Comparison of ENCODE assay signal across 8 cellular contexts in genomic region chr16:9138731-9139501, GRCh38. TPM values are rescaled to one million over a fixed set of nuclear protein-coding genes. Genes with fewer than 3 reads are reported as not detected.
DNase-seq lines count a peak whose midpoint lies in the region; ATAC-seq, FAIRE-seq and TF ChIP-seq lines count a peak whose summit lies in the region.

No MANE protein-coding gene starts in this region.

- H2BK5ac ChIP-seq in H1 (ENCODE audit: low read depth, low read length): no peak overlapping the region

- H3K18ac ChIP-seq in H1 (ENCODE audit: extremely low read depth, low read length): no peak overlapping the region

- no peaks in the 10 kb centered on the region; a peak in 2 of 7 replicates for H3K4me1 ChIP-seq in H1 (replicated peaks in 1 of 4; ENCODE audit: control insufficient read depth in 3 of 4, insufficient read depth in 4 of 4, low read length in 3 of 4)

- no peak overlapping the region for H2BK20ac ChIP-seq in H1 (ENCODE audit: low read length)

- no peak overlapping the region for H3K27ac ChIP-seq in H1 (ENCODE audit: low read depth, low read length)

- H3K4me3 ChIP-seq in H1 (ENCODE audit: extremely low read depth in 1 of 4, insufficient read depth in 2 of 4, low read depth in 3 of 4, low read length in 4 of 4): peak overlapping the region in 2 of 4 experiments; percentile 19 to 39; a peak in 3 of 8 replicates

- ATAC-seq in HG02885 (IDR thresholded peaks at IDR 0.05; ENCODE audit: poor library complexity, unreplicated experiment) (peak; percentile 64), HG02870 (IDR thresholded peaks at IDR 0.05; ENCODE audit: unreplicated experiment) (no peak)

- H3K4me2 ChIP-seq in H1 (ENCODE audit: insufficient read depth in 1 of 2, low read depth in 2 of 2, low read length in 2 of 2): peak overlapping the region in 1 of 2 experiments; percentile 60; a peak in 3 of 4 replicates

- H3K23ac ChIP-seq in H1 (ENCODE audit: insufficient read length): no peak overlapping the region

- no peak for TF ChIP-seq POLR2A in H1 (IDR thresholded peaks at IDR 0.05; ENCODE audit: control extremely low read depth in 1 of 2, low read depth in 2 of 2, low read length in 2 of 2)

- no peaks in the 10 kb centered on the region for H4K20me1 ChIP-seq in H1 (replicated peaks in 1 of 2; ENCODE audit: control insufficient read depth in 1 of 2, insufficient read depth in 2 of 2, low read length in 2 of 2)

- TF ChIP-seq EP300 in H1 (IDR thresholded peaks at IDR 0.05; ENCODE audit: borderline replicate concordance in 1 of 2, low read depth in 2 of 2, low read length in 2 of 2): no peak

- TF ChIP-seq CTCF in D721Med (IDR thresholded peaks at IDR 0.05; ENCODE audit: insufficient read depth, missing control alignments) (peak; percentile 87), H1 (IDR thresholded peaks at IDR 0.05; ENCODE audit: control extremely low read depth in 1 of 3, insufficient read depth in 1 of 3, low read depth in 1 of 3, low read length in 3 of 3) (peak; percentile 97 to 99 (median 97))

- H2AFZ ChIP-seq in H1 (ENCODE audit: low read length): no peak overlapping the region

- CTCF ChIA-PET in H1 (lab: Charles Lee; ENCODE audit: partially characterized antibody): interaction anchor here (0.5 to 4.3 kb wide), 36 partner anchors 9 to 1044 kb away, joined by 3 to 39 read pairs (median 3); partner anchors contain the start of gene GRIN2A

- H2AK5ac ChIP-seq in H1 (ENCODE audit: low read depth, low read length): no peak overlapping the region

- H4K8ac ChIP-seq in H1 (ENCODE audit: extremely low read depth, insufficient read depth, low read length): no peak overlapping the region

- no peaks in the 10 kb centered on the region for H3K27me3 ChIP-seq in H1 (replicated peaks in 1 of 4; ENCODE audit: control insufficient read depth in 3 of 4, extremely low read depth in 1 of 4, insufficient read depth in 3 of 4, low read length in 3 of 4)

- H3K14ac ChIP-seq in H1 (ENCODE audit: insufficient read length): no peak overlapping the region

- H3K56ac ChIP-seq in H1 (replicated peaks; ENCODE audit: insufficient read length, low read depth, low read length): no peak overlapping the region

- 22% methylated on average over 21 of the region's 21 CpGs; no CpG with 5 or more reads in 1 of the 2 experiments for WGBS in H1 (ENCODE audit: extremely low coverage in 1 of 2, insufficient coverage in 1 of 2, insufficient read length in 1 of 2, insufficient replicate concordance in 2 of 2, low coverage in 1 of 2, low lambda C conversion rate in 2 of 2, missing lambda C conversion rate in 1 of 2), 2 experiments

- no peak overlapping the region for H4K91ac ChIP-seq in H1 (replicated peaks; ENCODE audit: insufficient read length, low read length)

- POLR2A ChIA-PET in H1 (lab: Charles Lee; ENCODE audit: partially characterized antibody): interaction anchor here (1.1 to 1.4 kb wide), 3 partner anchors 12 to 111 kb away, joined by 3 read pairs; no protein-coding TSS in a partner anchor

- no peak overlapping the region for H2BK120ac ChIP-seq in H1 (replicated peaks; ENCODE audit: low read depth, low read length)

- no peak overlapping the region for H3K4ac ChIP-seq in H1 (replicated peaks; ENCODE audit: insufficient read length, low read depth, low read length)

- no peaks in the 10 kb centered on the region for H3K36me3 ChIP-seq in H1 (ENCODE audit: control insufficient read depth in 2 of 4, insufficient read depth in 4 of 4, low read length in 3 of 4)

- FAIRE-seq in D721Med (lab: Jason Lieb, UNC) (no peak), H1 (lab: Jason Lieb, UNC) (no peak)

- H3K9ac ChIP-seq in H1 (replicated peaks in 1 of 4; ENCODE audit: extremely low read depth in 1 of 4, low read depth in 3 of 4, low read length in 3 of 4): no peak overlapping the region

- H4K5ac ChIP-seq in H1 (ENCODE audit: insufficient read length, low read depth, low read length): no peak overlapping the region

- H3K79me2 ChIP-seq in H1 (ENCODE audit: control insufficient read depth in 1 of 2, insufficient read depth in 2 of 2, low read length in 2 of 2): no peaks in the 10 kb centered on the region

- peaks cover 2% of the 10 kb centered on the region; the same call in 1 of the 2 replicates for H3K79me1 ChIP-seq in H1 (ENCODE audit: low read depth, low read length)

- H2BK15ac ChIP-seq in H1 (ENCODE audit: low read length): no peak overlapping the region

- no peak overlapping the region for H2BK12ac ChIP-seq in H1 (ENCODE audit: low read depth, low read length)

- H3K9me3 ChIP-seq in H1 (ENCODE audit: insufficient read depth in 2 of 2, low read depth in 1 of 2, low read length in 1 of 2): no peaks in the 10 kb centered on the region

- no peak for DNase-seq in D721Med (ENCODE audit: insufficient read length, low spot score)
- DNase-seq in NCI-H82 (lab: John Stamatoyannopoulos, UW): peak; percentile 88
- DNase-seq in activated CD8-positive, alpha-beta memory T cell treated with anti-CD3 and anti-CD28 coated beads for 24 hours: peak; percentile 85
- DNase-seq in H1 (ENCODE audit: low read depth in 1 of 2, low spot score in 2 of 2): peak in 1 of 2 experiments; percentile 90
- peak; percentile 43 for DNase-seq in middle frontal gyrus (ENCODE audit: extremely low spot score, low spot score)
- peak; percentile 51 for DNase-seq in stimulated activated CD8-positive, alpha-beta memory T cell treated with anti-CD3 and anti-CD28 coated beads, Interleukin-4, amount 100 ng/mL, for 24 hours (ENCODE audit: low read depth)

- peak; percentile 89 to 92 for TF ChIP-seq RAD21 in H1 (IDR thresholded peaks at IDR 0.05 in 1 of 2, conservative IDR thresholded peaks at IDR 0.05 in 1 of 2; ENCODE audit: low read depth in 2 of 2, low read length in 2 of 2)

- H3K23me2 ChIP-seq in H1 (ENCODE audit: low read depth, low read length): peaks cover 2% of the 10 kb centered on the region; the same call in 1 of the 2 replicates

TF ChIP-seq in H1, 55 proteins besides CTCF, POLR2A, EP300 and RAD21 (continues in another document):
- TF ChIP-seq ATF2 (IDR thresholded peaks at IDR 0.05; ENCODE audit: low read length): no peak
- TF ChIP-seq E2F6 (IDR thresholded peaks at IDR 0.05): no peak
- TF ChIP-seq YY1 (IDR thresholded peaks at IDR 0.05; ENCODE audit: low read depth, low read length): peak; percentile 77; the same call in 1 of the 2 replicates
- no peak for TF ChIP-seq EZH2 (IDR thresholded peaks at IDR 0.05; ENCODE audit: low read depth, low read length, severe bottlenecking)
- no peak for TF ChIP-seq BRCA1 (IDR thresholded peaks at IDR 0.05; ENCODE audit: low read depth, low read length)
- TF ChIP-seq ASH2L (IDR thresholded peaks at IDR 0.05; ENCODE audit: low read length): no peak
- no peak for TF ChIP-seq PHF8 (conservative IDR thresholded peaks at IDR 0.05; ENCODE audit: low read depth, low read length)
- TF ChIP-seq NANOG (IDR thresholded peaks at IDR 0.05; ENCODE audit: insufficient read depth, low read depth, low read length, poor library complexity, severe bottlenecking): no peak
- no peak for TF ChIP-seq SIN3A (conservative IDR thresholded peaks at IDR 0.05 in 1 of 2, IDR thresholded peaks at IDR 0.05 in 1 of 2; ENCODE audit: low read depth in 1 of 2, low read length in 2 of 2)
- no peak for TF ChIP-seq RBBP5 (IDR thresholded peaks at IDR 0.05; ENCODE audit: borderline replicate concordance, low read depth, low read length)
- TF ChIP-seq CBX5 (IDR thresholded peaks at IDR 0.05; ENCODE audit: low read depth, low read length): no peak
- no peak for TF ChIP-seq SAP30 (IDR thresholded peaks at IDR 0.05; ENCODE audit: insufficient read depth, insufficient replicate concordance, low read length)
- no peak for TF ChIP-seq SRF (IDR thresholded peaks at IDR 0.05; ENCODE audit: low read depth, low read length)
- TF ChIP-seq JUND (IDR thresholded peaks at IDR 0.05; ENCODE audit: low read length): no peak
- no peak for TF ChIP-seq USF2 (IDR thresholded peaks at IDR 0.05; ENCODE audit: low read length)
- TF ChIP-seq HDAC2 (IDR thresholded peaks at IDR 0.05; ENCODE audit: borderline replicate concordance in 1 of 2, low read depth in 2 of 2, low read length in 2 of 2): no peak
- no peak for TF ChIP-seq JUN (IDR thresholded peaks at IDR 0.05; ENCODE audit: low read depth, low read length)
- TF ChIP-seq GABPA (IDR thresholded peaks at IDR 0.05; ENCODE audit: borderline replicate concordance, insufficient read depth, low read length): no peak

RNA-seq across cellular contexts. Expression of gene HAPSTR1, which starts 47.5 kb away (rescaled TPM):
- 63.1 and 66.1 TPM in 2 replicates for total RNA-seq in H1 (2021; fragmentation: NEBNext Ultra II Directional; extraction: Animal tissue kit (Norgen Biotek cat#: 25700))
- 11.6 and 11.9 TPM in 2 replicates for polyA plus RNA-seq in H1 (2011; rRNA removed)
- 16.9 TPM for polyA plus RNA-seq in H1 (2011; cell fraction: cytosol; rRNA removed)
- 9.7 TPM for polyA plus RNA-seq in H1 (2011; cell fraction: nucleus; rRNA removed)
- polyA plus RNA-seq in H1 (2012, experiment 1 of 2): 14.3 to 21.6 TPM (median 17.4 TPM) in 4 replicates
- 3.4 TPM for polyA plus RNA-seq in H1 (2012, experiment 2 of 2)
- polyA plus RNA-seq in H1 (2013, experiment 1 of 2): 22.2 TPM
- polyA plus RNA-seq in H1 (2013, experiment 2 of 2): 21.7 TPM
- polyA minus RNA-seq in H1 (2011; rRNA and poly(A)+ RNA removed): 38.0 and 41.9 TPM in 2 replicates
- polyA minus RNA-seq in H1 (2011; cell fraction: cytosol; rRNA and poly(A)+ RNA removed): 29.7 TPM
- polyA minus RNA-seq in H1 (2011; cell fraction: nucleus; rRNA and poly(A)+ RNA removed): 26.0 TPM
